Comparison of ENCODE assay signal across 1 cellular context in genomic region chr6:111483736-111484654, GRCh38.
TF ChIP-seq lines count a peak whose summit lies in the region.

No MANE protein-coding gene starts in this region.

TF ChIP-seq in IMR-90, 13 proteins besides CTCF, POLR2A, EP300 and RAD21:
- TF ChIP-seq, protein P1, sequence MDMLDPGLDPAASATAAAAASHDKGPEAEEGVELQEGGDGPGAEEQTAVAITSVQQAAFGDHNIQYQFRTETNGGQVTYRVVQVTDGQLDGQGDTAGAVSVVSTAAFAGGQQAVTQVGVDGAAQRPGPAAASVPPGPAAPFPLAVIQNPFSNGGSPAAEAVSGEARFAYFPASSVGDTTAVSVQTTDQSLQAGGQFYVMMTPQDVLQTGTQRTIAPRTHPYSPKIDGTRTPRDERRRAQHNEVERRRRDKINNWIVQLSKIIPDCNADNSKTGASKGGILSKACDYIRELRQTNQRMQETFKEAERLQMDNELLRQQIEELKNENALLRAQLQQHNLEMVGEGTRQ (IDR thresholded peaks at IDR 0.05; ENCODE audit: low read depth, low read length) = peak; percentile 50; the same call in 1 of the 2 replicates
- TF ChIP-seq BHLHE40 (IDR thresholded peaks at IDR 0.05; ENCODE audit: low read depth, low read length) (peak; percentile 69), SMC3 (IDR thresholded peaks at IDR 0.05; ENCODE audit: low read depth, low read length) (0 out of 2 replicates have a peak, but pooled peaks have one; percentile 3), CEBPB (IDR thresholded peaks at IDR 0.05; ENCODE audit: low read depth, low read length) (no peak), MAZ (IDR thresholded peaks at IDR 0.05; ENCODE audit: borderline replicate concordance, low read depth, low read length) (peak; percentile 85; the same call in 1 of the 2 replicates)
